In genomic region chrX:54602563-54602962, GRCh38 we compare ENCODE assay signal across 29 cellular contexts.
"Had no signal": no experiment of that assay in that cellular context is flagged by ENCODE, and none has a peak within 500 bp of the region (broad histone marks: within the 10 kb centered on the region; RNA-seq: fewer than 3 reads in every experiment).

No MANE protein-coding gene starts in this region.

- DNase-seq: hippocampal formation; immature natural killer cell; kidney; left colon; left ventricle myocardium inferior; mesendoderm; naive B cell; natural killer cell; nephron progenitor cell; occipital lobe; right lobe of liver; stimulated activated CD4-positive, alpha-beta T cell treated with anti-CD3 and anti-CD28 coated beads, Interleukin-1b, Interleukin-23, amount 100 ng/mL, for 48 hours; stimulated activated CD4-positive, alpha-beta T cell treated with anti-CD3 and anti-CD28 coated beads, Interleukin-2, amount 100 ng/mL, for 48 hours; stimulated activated CD4-positive, alpha-beta T cell treated with anti-CD3 and anti-CD28 coated beads, Interleukin-4, amount 100 ng/mL, for 4 hours; stimulated activated CD8-positive, alpha-beta memory T cell treated with anti-CD3 and anti-CD28 coated beads, Interleukin-4, amount 100 ng/mL, for 48 hours; stimulated activated naive CD4-positive, alpha-beta T cell treated with Interleukin-2 at 50 U/mL for 16 hours; stimulated activated naive CD8-positive, alpha-beta T cell treated with anti-CD3 and anti-CD28 coated beads, Interleukin-15, amount 100 ng/mL, for 72 hours; substantia nigra; upper lobe of left lung had no signal

- H3K4me1 Mint-ChIP-seq: immature natural killer cell; natural killer cell; nephron progenitor cell; neural progenitor cell; stimulated activated memory B cell treated with anti-CD40 and anti-IgM and Interleukin-4, amounts not matched to agents 10 μg/mL and 1 μg/mL and 100 μg/mL, for 72 hours; stimulated activated naive CD8-positive, alpha-beta T cell treated with anti-CD3 and anti-CD28 coated beads, Interleukin-15, amount 100 ng/mL, for 72 hours had no signal

- H3K9ac ChIP-seq: neural progenitor cell, parathyroid adenoma had no signal

- H3K9me3 Mint-ChIP-seq: immature natural killer cell; naive B cell; natural killer cell; stimulated activated memory B cell treated with anti-CD40 and anti-IgM and Interleukin-4, amounts not matched to agents 10 μg/mL and 1 μg/mL and 100 μg/mL, for 72 hours; stimulated activated naive CD8-positive, alpha-beta T cell treated with anti-CD3 and anti-CD28 coated beads, Interleukin-15, amount 100 ng/mL, for 72 hours had no signal

- ATAC-seq: left colon; natural killer cell; right lobe of liver; stimulated activated memory B cell treated with anti-CD40 and anti-IgM and Interleukin-4, amounts not matched to agents 10 μg/mL and 1 μg/mL and 100 μg/mL, for 72 hours; stimulated activated naive CD8-positive, alpha-beta T cell treated with anti-CD3 and anti-CD28 coated beads, Interleukin-15, amount 100 ng/mL, for 72 hours had no signal

- H3K27me3 Mint-ChIP-seq: naive B cell; stimulated activated memory B cell treated with anti-CD40 and anti-IgM and Interleukin-4, amounts not matched to agents 10 μg/mL and 1 μg/mL and 100 μg/mL, for 72 hours; stimulated activated naive CD8-positive, alpha-beta T cell treated with anti-CD3 and anti-CD28 coated beads, Interleukin-15, amount 100 ng/mL, for 72 hours had no signal

- H3K9me3 ChIP-seq: left ventricle myocardium inferior, neutrophil, right atrium auricular region, right lobe of liver, tibial nerve, upper lobe of left lung, vagina had no signal

- H3K4me1 ChIP-seq: left ventricle myocardium inferior, neural progenitor cell, parathyroid adenoma, right atrium auricular region, right lobe of liver, tibial nerve, upper lobe of left lung, vagina had no signal

- H3K4me3 Mint-ChIP-seq: immature natural killer cell; mesothelial cell of epicardium; naive B cell; natural killer cell; nephron progenitor cell; neural progenitor cell; stimulated activated memory B cell treated with anti-CD40 and anti-IgM and Interleukin-4, amounts not matched to agents 10 μg/mL and 1 μg/mL and 100 μg/mL, for 72 hours; stimulated activated naive CD8-positive, alpha-beta T cell treated with anti-CD3 and anti-CD28 coated beads, Interleukin-15, amount 100 ng/mL, for 72 hours had no signal

- H3K36me3 ChIP-seq: left ventricle myocardium inferior, neural progenitor cell, neutrophil, right atrium auricular region, right lobe of liver, tibial nerve, upper lobe of left lung, vagina had no signal

- H3K27ac Mint-ChIP-seq: immature natural killer cell; mesothelial cell of epicardium; naive B cell; natural killer cell; nephron progenitor cell; neural progenitor cell; stimulated activated memory B cell treated with anti-CD40 and anti-IgM and Interleukin-4, amounts not matched to agents 10 μg/mL and 1 μg/mL and 100 μg/mL, for 72 hours; stimulated activated naive CD8-positive, alpha-beta T cell treated with anti-CD3 and anti-CD28 coated beads, Interleukin-15, amount 100 ng/mL, for 72 hours had no signal

- H3K27ac ChIP-seq: left ventricle myocardium inferior, neural progenitor cell, neutrophil, parathyroid adenoma, right atrium auricular region, right lobe of liver, tibial nerve, upper lobe of left lung, vagina had no signal

- H3K4me3 ChIP-seq: left ventricle myocardium inferior, lung, neural progenitor cell, right atrium auricular region, right lobe of liver, smooth muscle cell, tibial nerve, upper lobe of left lung, vagina had no signal

- H3K36me3 Mint-ChIP-seq: immature natural killer cell; mesothelial cell of epicardium; naive B cell; natural killer cell; neural progenitor cell; stimulated activated memory B cell treated with anti-CD40 and anti-IgM and Interleukin-4, amounts not matched to agents 10 μg/mL and 1 μg/mL and 100 μg/mL, for 72 hours had no signal

- H3K27me3 ChIP-seq: neural progenitor cell, neutrophil, right atrium auricular region, right lobe of liver, tibial nerve, upper lobe of left lung, vagina had no signal
